ENCODE assay signal across 7 cellular contexts in the genomic region with DNA sequence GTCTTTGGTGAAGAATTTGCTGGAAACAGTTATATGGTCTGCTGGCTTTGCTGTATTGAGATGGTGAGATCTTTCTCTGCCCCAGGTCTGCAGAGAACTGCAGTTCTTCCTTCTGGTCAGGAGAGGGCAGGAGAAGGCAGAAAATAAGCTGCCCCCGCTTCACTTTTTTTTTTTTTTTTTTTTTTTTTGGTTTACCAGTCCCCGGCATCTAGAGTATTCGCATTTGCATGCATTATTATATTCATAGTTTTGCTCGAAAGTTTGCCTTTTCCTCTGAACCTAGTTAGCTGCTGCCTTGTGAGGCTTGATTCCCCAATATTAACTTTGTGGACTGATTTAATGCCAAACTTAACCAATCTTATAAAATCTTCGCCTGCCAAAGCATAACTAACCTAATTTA. TPM values are rescaled to one million over a fixed set of nuclear protein-coding genes. Genes with fewer than 3 reads are reported as not detected.
A peak's percentile ranks its signal among the peaks of the same experiment; 100 is the strongest.
DNase-seq lines count a peak whose midpoint lies in the region; ATAC-seq and TF ChIP-seq lines count a peak whose summit lies in the region.

No MANE protein-coding gene starts in this region.

- H3K36me3 Mint-ChIP-seq in activated naive CD4-positive, alpha-beta T cell treated with anti-CD3 and anti-CD28 coated beads, Interleukin-2, amount 50 U/mL, for 72 hours = no peaks in the 10 kb centered on the region

- H3K9me3 Mint-ChIP-seq in activated naive CD4-positive, alpha-beta T cell treated with anti-CD3 and anti-CD28 coated beads, Interleukin-2, amount 50 U/mL, for 72 hours = no peaks in the 10 kb centered on the region

- peaks cover 63% of the 10 kb centered on the region for H3K27me3 ChIP-seq in left ventricle myocardium inferior (ENCODE audit: low read depth)
- H3K27me3 ChIP-seq in sigmoid colon = peaks cover 0 to 22% (median 0%) of the 10 kb centered on the region in 3 donors

- DNase-seq in DMS79 treated with DMSO at 0.1 percent for 48 hours (lab: John Stamatoyannopoulos, UW) (peak; percentile 73), NCI-H774 (lab: John Stamatoyannopoulos, UW) (peak; percentile 76), left ventricle myocardium inferior (no peak), sigmoid colon (no peak), lower leg skin (ENCODE audit: low spot score in 2 of 2) (no peak)
- peak in 1 of 2 donors; percentile 11 for DNase-seq in activated naive CD4-positive, alpha-beta T cell treated with anti-CD3 and anti-CD28 coated beads, Interleukin-2, amount 50 U/mL, for 72 hours (ENCODE audit: low spot score in 2 of 2)

- TF ChIP-seq POLR2A in sigmoid colon (IDR thresholded peaks at IDR 0.05) (no peak), lower leg skin (IDR thresholded peaks at IDR 0.05) (no peak)

- peak; percentile 44 for ATAC-seq in HG02678 (IDR thresholded peaks at IDR 0.05; ENCODE audit: unreplicated experiment)
- ATAC-seq in activated naive CD4-positive, alpha-beta T cell treated with anti-CD3 and anti-CD28 coated beads, Interleukin-2, amount 50 U/mL, for 72 hours = peak; percentile 67 to 70

- TF ChIP-seq CTCF in left ventricle myocardium inferior (IDR thresholded peaks at IDR 0.05; ENCODE audit: borderline replicate concordance) (peak; percentile 86), sigmoid colon (IDR thresholded peaks at IDR 0.05) (peak; percentile 52 to 60 (median 58)), lower leg skin (IDR thresholded peaks at IDR 0.05) (peak in 1 of 3 donors; percentile 52)

- H3K27ac ChIP-seq in left ventricle myocardium inferior (replicated peaks) (no peak overlapping the region), sigmoid colon (no peak overlapping the region)

- H3K36me3 ChIP-seq in left ventricle myocardium inferior (no peaks in the 10 kb centered on the region), sigmoid colon (no peaks in the 10 kb centered on the region)

- no peak overlapping the region for H3K27ac Mint-ChIP-seq in activated naive CD4-positive, alpha-beta T cell treated with anti-CD3 and anti-CD28 coated beads, Interleukin-2, amount 50 U/mL, for 72 hours

- no peaks in the 10 kb centered on the region for H3K9me3 ChIP-seq in left ventricle myocardium inferior (replicated peaks)
- H3K9me3 ChIP-seq in sigmoid colon = no peaks in the 10 kb centered on the region

- 18 to 19% methylated on average over 5 of the region's 5 CpGs for WGBS in sigmoid colon, 2 donors
- WGBS in lower leg skin, 2 donors = 15 to 19% methylated on average over 5 of the region's 5 CpGs

- H3K4me1 ChIP-seq in left ventricle myocardium inferior (peaks cover 2% of the 10 kb centered on the region), sigmoid colon (peaks cover 0 to 5% (median 0%) of the 10 kb centered on the region in 4 donors)

- intact Hi-C loops in left ventricle myocardium inferior (cut with micrococcal nuclease) (loop anchor here (10.0 kb wide), 1 partner anchor 120 kb away; the partner anchor contains the start of gene ABCC5), sigmoid colon (cut with DNase I) (loop anchor here (1.0 to 5.0 kb wide), 3 partner anchors 122 to 355 kb away; partner anchors contain the start of genes ABCC5 and EIF2B5), lower leg skin (cut with DNase I; ENCODE audit: low total_unique reads) (loop anchor here (5.0 kb wide), 1 partner anchor 122 kb away; the partner anchor contains the start of gene ABCC5)

- H3K4me3 ChIP-seq in left ventricle myocardium inferior (no peak overlapping the region), sigmoid colon (no peak overlapping the region), lower leg skin (ENCODE audit: low read depth, poor library complexity, severe bottlenecking) (no peak overlapping the region)

- TF ChIP-seq EP300 in sigmoid colon (IDR thresholded peaks at IDR 0.05) = no peak

RNA-seq across cellular contexts. Expression of gene PARL, which starts 10.6 kb away (rescaled TPM):
- 10 to 100 TPM; 88.7 to 94.2 TPM for total RNA-seq in activated naive CD4-positive, alpha-beta T cell treated with anti-CD3 and anti-CD28 coated beads, Interleukin-2, amount 50 U/mL, for 72 hours
- total RNA-seq in left ventricle myocardium inferior = 52.8 TPM
- 10 to 100 TPM; 52.1 to 87.9 (median 67.4) TPM for total RNA-seq in sigmoid colon
- polyA plus RNA-seq in sigmoid colon = 10 to 100 TPM; 54.7 to 61.7 (median 58.3) TPM
- 10 to 100 TPM; 19.5 to 40.5 (median 22.3) TPM for total RNA-seq in lower leg skin

Comparison
In these comparisons a context has a peak if more than half of its experiments do, and no peak if none do; other contexts are left out.
1. DNase-seq: peak in DMS79 treated with DMSO at 0.1 percent for 48 hours (single experiment) and NCI-H774 (single experiment); none in left ventricle myocardium inferior (single experiment), sigmoid colon (single experiment) and lower leg skin (0 of 2).